In the genomic region with DNA sequence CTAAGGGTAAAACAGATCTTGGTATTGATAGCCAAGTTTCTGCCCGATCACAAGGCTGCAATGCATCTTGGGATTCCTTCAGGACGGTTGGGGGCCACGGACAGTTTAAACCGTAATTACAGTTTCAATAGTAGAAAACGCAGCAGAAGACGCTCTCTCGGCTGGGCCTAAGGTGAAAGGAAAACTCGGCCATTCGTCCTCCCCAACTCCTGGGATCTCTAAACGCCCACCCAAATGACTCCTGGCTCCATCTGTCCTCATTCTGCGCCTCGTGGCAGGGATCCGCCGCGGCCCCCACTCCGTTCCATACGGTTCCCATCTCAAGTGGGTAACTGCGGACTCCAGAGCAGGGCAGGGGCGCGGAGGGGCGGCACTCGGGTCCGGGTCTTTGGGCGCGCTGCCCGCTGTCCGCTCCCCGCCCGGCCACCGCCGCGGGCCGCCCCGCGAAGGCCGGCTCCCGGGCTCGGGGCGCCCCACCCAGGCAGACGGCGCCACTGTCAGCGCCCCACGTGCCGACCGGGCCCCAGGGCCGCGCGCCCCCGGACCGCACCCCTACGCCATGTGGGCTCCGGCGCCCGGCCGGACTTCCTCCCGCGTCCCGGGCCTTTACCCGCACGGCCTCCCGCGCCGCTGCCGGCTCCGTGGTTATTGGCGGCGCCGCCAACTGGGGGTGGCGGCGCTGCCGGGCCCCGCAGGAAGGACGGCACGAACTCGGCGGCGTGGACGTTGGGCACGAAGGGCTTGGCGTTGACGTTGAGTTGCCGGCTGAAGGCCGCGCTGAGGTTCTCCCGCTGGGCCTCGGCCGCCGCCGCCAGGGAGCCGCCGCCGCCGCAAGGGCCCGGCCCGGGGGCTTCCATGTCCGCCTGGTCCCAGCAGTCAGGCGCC, we compare ENCODE assay signal across 8 cellular contexts.
DNase-seq lines count a peak whose midpoint lies in the region; ATAC-seq and TF ChIP-seq lines count a peak whose summit lies in the region.

No MANE protein-coding gene starts in this region.

- peak overlapping the region; percentile 76 for H3K9ac ChIP-seq in SK-N-MC (ENCODE audit: insufficient read length)

- TF ChIP-seq CTCF in AG10803 (conservative IDR thresholded peaks at IDR 0.05; ENCODE audit: low read length) = no peak

- H3K4me3 ChIP-seq in AG10803 (ENCODE audit: low read length) (peak overlapping the region; percentile 85), SK-N-MC (peak overlapping the region; percentile 82)

- no peak overlapping the region for H3K27ac ChIP-seq in SK-N-MC

- H3K36me3 ChIP-seq in SK-N-MC (ENCODE audit: insufficient read depth, low read length) = no peaks in the 10 kb centered on the region

- DNase-seq in AG10803 (ENCODE audit: low read depth) (peak; percentile 29), SK-N-MC (ENCODE audit: low read depth, low spot score) (no peak), amygdala (lab: John Stamatoyannopoulos, UW) (peak in 29 of 56 donors; percentile 1 to 71 (median 48)), hepatic stellate cell (ENCODE audit: low spot score) (peak; percentile 47), retina (peak; percentile 58), AML-193 (lab: John Stamatoyannopoulos, UW) (no peak)

- H3K9me3 ChIP-seq in SK-N-MC (ENCODE audit: low read depth, low read length) = no peaks in the 10 kb centered on the region

- ATAC-seq in GM18907 (IDR thresholded peaks at IDR 0.05; ENCODE audit: unreplicated experiment) (peak; percentile 40), HG03139 (IDR thresholded peaks at IDR 0.05; ENCODE audit: unreplicated experiment) (peak; percentile 18)

Comparison
In these comparisons a context has a peak if more than half of its experiments do, and no peak if none do; other contexts are left out.
1. DNase-seq: peak in AG10803 (single experiment), amygdala (29 of 56), hepatic stellate cell (single experiment) and retina (single experiment); none in SK-N-MC (single experiment) and AML-193 (0 of 2).